ENCODE assay signal across 8 cellular contexts in the genomic region with DNA sequence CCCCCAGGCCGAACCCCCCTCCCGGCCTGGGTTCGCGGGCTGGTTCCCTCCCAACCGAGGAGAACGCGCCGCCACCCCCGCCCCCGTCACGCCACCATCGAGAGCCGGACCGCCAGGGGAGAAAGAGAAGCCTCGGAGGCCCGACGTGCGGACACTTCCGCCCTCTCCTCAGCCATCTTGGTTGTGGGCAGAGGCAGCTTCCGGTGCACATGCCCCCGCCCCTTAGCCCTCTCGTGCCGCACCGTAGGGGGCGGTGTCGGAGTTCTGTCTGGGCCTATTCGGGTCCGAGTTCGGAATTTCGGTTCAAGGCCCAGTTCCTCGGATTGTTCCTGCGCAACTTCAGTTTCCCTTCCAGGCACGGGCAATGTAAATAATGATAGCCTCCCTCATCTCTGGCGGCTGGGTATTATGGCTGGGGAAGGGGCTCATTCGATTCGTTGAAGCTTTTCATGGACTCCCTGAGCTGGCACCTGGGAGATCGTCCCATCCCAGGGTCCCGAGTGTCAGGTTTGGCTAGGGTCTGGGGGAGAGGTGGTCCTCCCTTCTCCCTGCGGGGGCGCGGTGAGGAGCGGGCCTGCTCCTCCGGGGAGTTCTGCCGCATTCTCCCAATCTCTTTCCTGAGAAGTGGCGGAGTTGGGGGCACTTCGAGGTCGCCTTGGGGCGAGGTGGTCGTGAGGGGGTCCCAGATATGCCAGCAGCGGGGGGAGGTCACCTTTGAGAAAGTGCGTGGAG. TPM values are rescaled to one million over a fixed set of nuclear protein-coding genes. Genes with fewer than 3 reads are reported as not detected.
A peak's percentile ranks its signal among the peaks of the same experiment; 100 is the strongest.
DNase-seq lines count a peak whose midpoint lies in the region; TF ChIP-seq lines count a peak whose summit lies in the region.

A gene with protein sequence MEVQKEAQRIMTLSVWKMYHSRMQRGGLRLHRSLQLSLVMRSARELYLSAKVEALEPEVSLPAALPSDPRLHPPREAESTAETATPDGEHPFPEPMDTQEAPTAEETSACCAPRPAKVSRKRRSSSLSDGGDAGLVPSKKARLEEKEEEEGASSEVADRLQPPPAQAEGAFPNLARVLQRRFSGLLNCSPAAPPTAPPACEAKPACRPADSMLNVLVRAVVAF (plus strand): TSS at position 225 of the 732 bp plus-strand sequence. CDS start 2,776 bp downstream, outside the sequence.
A gene with protein sequence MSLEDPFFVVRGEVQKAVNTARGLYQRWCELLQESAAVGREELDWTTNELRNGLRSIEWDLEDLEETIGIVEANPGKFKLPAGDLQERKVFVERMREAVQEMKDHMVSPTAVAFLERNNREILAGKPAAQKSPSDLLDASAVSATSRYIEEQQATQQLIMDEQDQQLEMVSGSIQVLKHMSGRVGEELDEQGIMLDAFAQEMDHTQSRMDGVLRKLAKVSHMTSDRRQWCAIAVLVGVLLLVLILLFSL (minus strand): TSS at position 189 of the 732 bp plus-strand sequence. CDS start 202 bp downstream, outside the sequence.

- H3K27me3 Mint-ChIP-seq in activated naive CD4-positive, alpha-beta T cell treated with anti-CD3 and anti-CD28 coated beads, Interleukin-2, amount 50 U/mL, for 24 hours, result no peaks in the 10 kb centered on the region

- H3K36me3 Mint-ChIP-seq in activated naive CD4-positive, alpha-beta T cell treated with anti-CD3 and anti-CD28 coated beads, Interleukin-2, amount 50 U/mL, for 24 hours, result peaks cover 8% of the 10 kb centered on the region

- peaks cover 52% of the 10 kb centered on the region for H3K79me2 ChIP-seq in osteoblast (ENCODE audit: insufficient read depth, low read length)

- TF ChIP-seq CTCF in HEK293 (tag by site-specific recombination; IDR thresholded peaks at IDR 0.05) (peak; percentile 94), osteoblast (IDR thresholded peaks at IDR 0.05; ENCODE audit: extremely low read depth, low read depth, low read length) (peak; percentile 41), testis (IDR thresholded peaks at IDR 0.05) (peak; percentile 40 to 81 (median 64))

- DNase-seq in G401 (ENCODE audit: low spot score) (peak; percentile 96), NCI-H1092 treated with DMSO at 0.1 percent for 48 hours (lab: John Stamatoyannopoulos, UW) (peak; percentile 93), SKM-1 treated with dmso at 0.1 percent for 144 hours (lab: John Stamatoyannopoulos, UW; ENCODE audit: unreplicated experiment) (peak; percentile 92), glomerular endothelial cell (ENCODE audit: extremely low read depth, low read depth, low spot score) (no peak), osteoblast (ENCODE audit: insufficient read length, low spot score, missing footprints) (peak; percentile 98), testis (peak; percentile 97)

- peak within 1 kb of the TSS; percentile 98 for H3K4me3 Mint-ChIP-seq in activated naive CD4-positive, alpha-beta T cell treated with anti-CD3 and anti-CD28 coated beads, Interleukin-2, amount 50 U/mL, for 24 hours

- peak within 1 kb of the TSS; percentile 90 for H2AFZ ChIP-seq in osteoblast (ENCODE audit: low read length)

- intact Hi-C loops in testis (cut with DNase I; ENCODE audit: low total_unique reads), result loop anchor here (5.0 kb wide), 1 partner anchor 33 kb away; a partner anchor contains a TSS

- H3K9me3 Mint-ChIP-seq in activated naive CD4-positive, alpha-beta T cell treated with anti-CD3 and anti-CD28 coated beads, Interleukin-2, amount 50 U/mL, for 24 hours, result no peaks in the 10 kb centered on the region

- POLR2A ChIA-PET in HEK293 (lab: Yijun Ruan, JAX), result interaction anchor here (0.6 to 2.8 kb wide), 11 partner anchors 12 to 95 kb away, joined by 3 to 27 read pairs (median 3); a partner anchor contains a TSS

- peak within 1 kb of the TSS; percentile 97 for H3K4me2 ChIP-seq in osteoblast (ENCODE audit: insufficient read depth, low read length)

- peaks cover 3 to 12% of the 10 kb centered on the region in 2 experiments; a peak in 2 of 3 replicates for H3K36me3 ChIP-seq in HEK293 (ENCODE audit: control insufficient read depth in 2 of 2, insufficient read depth in 1 of 2, low read length in 2 of 2)
- no peaks in the 10 kb centered on the region for H3K36me3 ChIP-seq in osteoblast (ENCODE audit: insufficient read depth, low read length)
- no peaks in the 10 kb centered on the region for H3K36me3 ChIP-seq in testis (ENCODE audit: low read depth, missing control alignments)

- in situ Hi-C loops in G401 (cut with HindIII; ENCODE audit: low sequenced_read_pairs), result no loop called here

- H3K27ac ChIP-seq in HEK293 (ENCODE audit: extremely low read depth, low read depth, low read length), result peak within 1 kb of the TSS; percentile 86
- H3K27ac ChIP-seq in osteoblast (ENCODE audit: low read depth, low read length), result peak within 1 kb of the TSS; percentile 96
- peak within 1 kb of the TSS; percentile 83 to 96 for H3K27ac ChIP-seq in testis

- WGBS in testis, 2 donors, result 0% methylated on average over 19 to 51 of the region's 51 CpGs

- no peak for TF ChIP-seq POLR2A in testis (IDR thresholded peaks at IDR 0.05)

- H3K27me3 ChIP-seq in osteoblast (ENCODE audit: insufficient read depth, low read length) (no peaks in the 10 kb centered on the region), testis (no peaks in the 10 kb centered on the region)

- H3K4me1 Mint-ChIP-seq in activated naive CD4-positive, alpha-beta T cell treated with anti-CD3 and anti-CD28 coated beads, Interleukin-2, amount 50 U/mL, for 24 hours, result peaks cover 23% of the 10 kb centered on the region

- H3K9me3 ChIP-seq in HEK293 (ENCODE audit: control insufficient read depth, insufficient read depth, low read depth, low read length), result no peaks in the 10 kb centered on the region
- H3K9me3 ChIP-seq in osteoblast (ENCODE audit: low read depth, low read length), result no peaks in the 10 kb centered on the region
- no peaks in the 10 kb centered on the region for H3K9me3 ChIP-seq in testis

- peaks cover 17% of the 10 kb centered on the region for H4K20me1 ChIP-seq in osteoblast (ENCODE audit: insufficient read depth, low read length)

- H3K4me3 ChIP-seq in HEK293 (ENCODE audit: low read depth, low read length) (peak within 1 kb of the TSS; percentile 83), osteoblast (ENCODE audit: insufficient read depth, low read length) (peak within 1 kb of the TSS; percentile 97), testis (peak within 1 kb of the TSS; percentile 73 to 78)

- H3K27ac Mint-ChIP-seq in activated naive CD4-positive, alpha-beta T cell treated with anti-CD3 and anti-CD28 coated beads, Interleukin-2, amount 50 U/mL, for 24 hours, result peak within 1 kb of the TSS; percentile 92

- peaks cover 8% of the 10 kb centered on the region for H3K4me1 ChIP-seq in HEK293 (ENCODE audit: control insufficient read depth, insufficient read depth, low read length)
- H3K4me1 ChIP-seq in osteoblast (ENCODE audit: insufficient read depth, low read length), result peaks cover 26% of the 10 kb centered on the region
- H3K4me1 ChIP-seq in testis, result peaks cover 10% of the 10 kb centered on the region

- CTCF ChIA-PET in HEK293 (lab: Yijun Ruan, JAX), result interaction anchor here (0.5 to 1.7 kb wide), 5 partner anchors 35 to 215 kb away, joined by 3 to 5 read pairs (median 4); no protein-coding TSS in a partner anchor

TF ChIP-seq in HEK293, 187 proteins besides CTCF, POLR2A, EP300 and RAD21 (continues in another document):
- TF ChIP-seq BCL11A (tag by site-specific recombination; IDR thresholded peaks at IDR 0.05; ENCODE audit: low read depth) (no peak), ZNF174 (tag by site-specific recombination; IDR thresholded peaks at IDR 0.05) (no peak), HOXA7 (CRISPR knock-in tag; IDR thresholded peaks at IDR 0.05; ENCODE audit: borderline replicate concordance) (no peak), ZNF626 (tag by site-specific recombination; IDR thresholded peaks at IDR 0.05) (no peak), SP2 (tag by site-specific recombination; IDR thresholded peaks at IDR 0.05) (peak; percentile 97), ZNF621 (tag by site-specific recombination; IDR thresholded peaks at IDR 0.05) (no peak), ZNF555 (tag by site-specific recombination; conservative IDR thresholded peaks at IDR 0.05) (no peak), ZBTB17 (tag by site-specific recombination; IDR thresholded peaks at IDR 0.05) (peak; percentile 81), ZNF501 (tag by site-specific recombination; IDR thresholded peaks at IDR 0.05) (no peak), HOXC10 (CRISPR knock-in tag; IDR thresholded peaks at IDR 0.05) (no peak)
- TF ChIP-seq, protein P1, sequence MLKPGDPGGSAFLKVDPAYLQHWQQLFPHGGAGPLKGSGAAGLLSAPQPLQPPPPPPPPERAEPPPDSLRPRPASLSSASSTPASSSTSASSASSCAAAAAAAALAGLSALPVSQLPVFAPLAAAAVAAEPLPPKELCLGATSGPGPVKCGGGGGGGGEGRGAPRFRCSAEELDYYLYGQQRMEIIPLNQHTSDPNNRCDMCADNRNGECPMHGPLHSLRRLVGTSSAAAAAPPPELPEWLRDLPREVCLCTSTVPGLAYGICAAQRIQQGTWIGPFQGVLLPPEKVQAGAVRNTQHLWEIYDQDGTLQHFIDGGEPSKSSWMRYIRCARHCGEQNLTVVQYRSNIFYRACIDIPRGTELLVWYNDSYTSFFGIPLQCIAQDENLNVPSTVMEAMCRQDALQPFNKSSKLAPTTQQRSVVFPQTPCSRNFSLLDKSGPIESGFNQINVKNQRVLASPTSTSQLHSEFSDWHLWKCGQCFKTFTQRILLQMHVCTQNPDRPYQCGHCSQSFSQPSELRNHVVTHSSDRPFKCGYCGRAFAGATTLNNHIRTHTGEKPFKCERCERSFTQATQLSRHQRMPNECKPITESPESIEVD (tag by site-specific recombination; IDR thresholded peaks at IDR 0.05), result no peak
- TF ChIP-seq, protein P2, sequence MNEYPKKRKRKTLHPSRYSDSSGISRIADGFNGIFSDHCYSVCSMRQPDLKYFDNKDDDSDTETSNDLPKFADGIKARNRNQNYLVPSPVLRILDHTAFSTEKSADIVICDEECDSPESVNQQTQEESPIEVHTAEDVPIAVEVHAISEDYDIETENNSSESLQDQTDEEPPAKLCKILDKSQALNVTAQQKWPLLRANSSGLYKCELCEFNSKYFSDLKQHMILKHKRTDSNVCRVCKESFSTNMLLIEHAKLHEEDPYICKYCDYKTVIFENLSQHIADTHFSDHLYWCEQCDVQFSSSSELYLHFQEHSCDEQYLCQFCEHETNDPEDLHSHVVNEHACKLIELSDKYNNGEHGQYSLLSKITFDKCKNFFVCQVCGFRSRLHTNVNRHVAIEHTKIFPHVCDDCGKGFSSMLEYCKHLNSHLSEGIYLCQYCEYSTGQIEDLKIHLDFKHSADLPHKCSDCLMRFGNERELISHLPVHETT (tag by site-specific recombination; IDR thresholded peaks at IDR 0.05), result peak; percentile 76; the same call in 1 of the 2 replicates

RNA-seq across cellular contexts. Expression of the first gene that starts in this region (rescaled TPM):
- 33.3 and 40.5 TPM in 2 replicates for total RNA-seq in G401 (2014; rRNA removed; shearing (Covaris generic))
- total RNA-seq in glomerular endothelial cell, result 87.8 and 135 TPM in 2 replicates
- 14.8 and 15.9 TPM in 2 replicates for total RNA-seq in osteoblast
- total RNA-seq in testis, result 10 to 100 TPM; 18.1 to 29.4 TPM
- polyA plus RNA-seq in testis (ENCODE audit: insufficient read depth, low read depth, low replicate concordance), result 23.3 TPM

RNA-seq across cellular contexts. Expression of the second gene that starts in this region (rescaled TPM):
- 93.4 and 112 TPM in 2 replicates for total RNA-seq in G401 (2014; rRNA removed; shearing (Covaris generic))
- 74.7 and 81.5 TPM in 2 replicates for total RNA-seq in glomerular endothelial cell
- total RNA-seq in osteoblast, result 78.4 and 81.1 TPM in 2 replicates
- total RNA-seq in testis, result 10 to 100 TPM; 27.2 to 37.6 TPM
- polyA plus RNA-seq in testis (ENCODE audit: insufficient read depth, low read depth, low replicate concordance), result 18.1 TPM

Comparison
In these comparisons a context has a peak if more than half of its experiments do, and no peak if none do; other contexts are left out.
1. CTCF ChIP-seq: peak in every context shown above with its lines; median percentile 94 in HEK293; 64 in testis; 41 in osteoblast.